ENCODE assay signal across 9 cellular contexts in genomic region chr19:35247526-35248309, GRCh38. TPM values are rescaled to one million over a fixed set of nuclear protein-coding genes. Genes with fewer than 3 reads are reported as not detected.
DNase-seq lines count a peak whose midpoint lies in the region; ATAC-seq and TF ChIP-seq lines count a peak whose summit lies in the region.
"Had no signal": no experiment of that assay in that cellular context is flagged by ENCODE, and none has a peak within 500 bp of the region (broad histone marks: within the 10 kb centered on the region; RNA-seq: fewer than 3 reads in every experiment).

No MANE protein-coding gene starts in this region.

- no peaks in the 10 kb centered on the region for H3K27me3 ChIP-seq in GM06990 (replicated peaks; ENCODE audit: control insufficient read depth, insufficient read depth, low read length)

- peak overlapping the region; percentile 98 for H3K27ac ChIP-seq in HEK293 (ENCODE audit: extremely low read depth, low read depth, low read length)
- H3K27ac ChIP-seq: SJSA1 had no signal

- peak overlapping the region; percentile 53 for H3K4me3 Mint-ChIP-seq in osteocyte (ENCODE audit: unreplicated experiment)

- CTCF ChIA-PET in HEK293 (lab: Yijun Ruan, JAX) = interaction anchor here (0.6 to 1.5 kb wide), 7 partner anchors 27 to 456 kb away, joined by 3 to 5 read pairs (median 4); no protein-coding TSS in a partner anchor

- H3K36me3 ChIP-seq in GM06990 (ENCODE audit: control insufficient read depth, insufficient read depth, low read length) (no peaks in the 10 kb centered on the region; the same call in 1 of the 2 replicates), HEK293 (ENCODE audit: control insufficient read depth in 2 of 2, insufficient read depth in 1 of 2, low read length in 2 of 2) (peaks cover 23 to 31% of the 10 kb centered on the region in 2 experiments)
- H3K36me3 ChIP-seq: SJSA1 had no signal

- H3K27ac Mint-ChIP-seq in osteocyte (ENCODE audit: unreplicated experiment) = no peak overlapping the region

- ATAC-seq in GM18858 (IDR thresholded peaks at IDR 0.05; ENCODE audit: unreplicated experiment) = no peak

- peak; percentile 68 for TF ChIP-seq CTCF in GM06990 (IDR thresholded peaks at IDR 0.05; ENCODE audit: insufficient read depth, low read length, poor library complexity, severe bottlenecking)
- TF ChIP-seq CTCF in HEK293 (tag by site-specific recombination; IDR thresholded peaks at IDR 0.05) = peak; percentile 95
- TF ChIP-seq CTCF in fibroblast of villous mesenchyme (IDR thresholded peaks at IDR 0.05; ENCODE audit: insufficient read depth, low read depth, low read length) = peak; percentile 7
- no peak for TF ChIP-seq CTCF in osteocyte (IDR thresholded peaks at IDR 0.05)

- H3K36me3 Mint-ChIP-seq in osteocyte (ENCODE audit: unreplicated experiment) = no peaks in the 10 kb centered on the region

- H3K27me3 Mint-ChIP-seq in osteocyte (ENCODE audit: unreplicated experiment) = peaks cover 73% of the 10 kb centered on the region

- H3K4me1 ChIP-seq in HEK293 (ENCODE audit: control insufficient read depth, insufficient read depth, low read length) = peaks cover 9% of the 10 kb centered on the region
- H3K4me1 ChIP-seq: SJSA1 had no signal

- H3K9me3 ChIP-seq in HEK293 (ENCODE audit: control insufficient read depth, insufficient read depth, low read depth, low read length) = no peaks in the 10 kb centered on the region; the same call in 1 of the 2 replicates
- H3K9me3 ChIP-seq: SJSA1 had no signal

- H3K4me1 Mint-ChIP-seq in osteocyte (ENCODE audit: unreplicated experiment) = peaks cover 5% of the 10 kb centered on the region

- H3K4me3 ChIP-seq in GM06990 (replicated peaks; ENCODE audit: low read depth, low read length) = peak overlapping the region; percentile 74
- peak overlapping the region; percentile 63 for H3K4me3 ChIP-seq in HEK293 (ENCODE audit: low read depth, low read length)
- no peak overlapping the region for H3K4me3 ChIP-seq in fibroblast of villous mesenchyme (ENCODE audit: low read depth, low read length)
- H3K4me3 ChIP-seq: SJSA1 had no signal

- DNase-seq in GM06990 (ENCODE audit: extremely low read depth, insufficient read length) = peak; percentile 88
- DNase-seq in NCI-H2081 treated with DMSO at 0.1 percent for 48 hours (lab: John Stamatoyannopoulos, UW) = peak; percentile 26
- DNase-seq in activated CD8-positive, alpha-beta memory T cell treated with anti-CD3 and anti-CD28 coated beads, Interleukin-2, amount 50 U/mL, for 48 hours = peak; percentile 78
- no peak for DNase-seq in fibroblast of villous mesenchyme (ENCODE audit: low read depth)
- peak; percentile 72 for DNase-seq in osteocyte (ENCODE audit: extremely low spot score, unreplicated experiment)
- no peak for DNase-seq in hippocampal formation (lab: John Stamatoyannopoulos, UW)

- H3K9me3 Mint-ChIP-seq in osteocyte (ENCODE audit: unreplicated experiment) = peaks cover 6% of the 10 kb centered on the region

- POLR2A ChIA-PET in HEK293 (lab: Yijun Ruan, JAX) = interaction anchor here (0.9 to 1.0 kb wide), 2 partner anchors 11 to 106 kb away, joined by 4 read pairs; no protein-coding TSS in a partner anchor

TF ChIP-seq in HEK293, 187 proteins besides CTCF, POLR2A, EP300 and RAD21 (continues in another document):
- TF ChIP-seq ZBTB20 (tag by site-specific recombination; IDR thresholded peaks at IDR 0.05) (peak; percentile 98), ZNF623 (tag by site-specific recombination; IDR thresholded peaks at IDR 0.05) (0 out of 2 replicates have a peak, but pooled peaks have one; percentile 16), EGR2 (tag by site-specific recombination; IDR thresholded peaks at IDR 0.05; ENCODE audit: low read depth) (peak; percentile 87), ZNF777 (tag by site-specific recombination; IDR thresholded peaks at IDR 0.05; ENCODE audit: borderline replicate concordance) (peak; percentile 50; the same call in 1 of the 2 replicates), ZNF426 (tag by site-specific recombination; IDR thresholded peaks at IDR 0.05) (no peak), SALL2 (tag by site-specific recombination; IDR thresholded peaks at IDR 0.05; ENCODE audit: borderline replicate concordance) (no peak), ZNF398 (tag by site-specific recombination; IDR thresholded peaks at IDR 0.05) (peak; percentile 82), ZNF341 (tag by site-specific recombination; IDR thresholded peaks at IDR 0.05; ENCODE audit: low read depth) (peak; percentile 94), GLIS2 (tag by site-specific recombination; IDR thresholded peaks at IDR 0.05) (no peak), ZNF394 (tag by site-specific recombination; IDR thresholded peaks at IDR 0.05; ENCODE audit: borderline replicate concordance) (peak; percentile 36), ZBTB7A (tag by site-specific recombination; IDR thresholded peaks at IDR 0.05; ENCODE audit: low read depth) (no peak; the same call in 1 of the 2 replicates), INSM2 (tag by site-specific recombination; IDR thresholded peaks at IDR 0.05) (no peak; the same call in 1 of the 2 replicates), ZXDB (tag by site-specific recombination; IDR thresholded peaks at IDR 0.05) (0 out of 2 replicates have a peak, but pooled peaks have one; percentile 96), ZNF692 (tag by site-specific recombination; IDR thresholded peaks at IDR 0.05) (peak; percentile 93), ZNF184 (tag by site-specific recombination; IDR thresholded peaks at IDR 0.05) (0 out of 2 replicates have a peak, but pooled peaks have one; percentile 84), ZNF449 (tag by site-specific recombination; IDR thresholded peaks at IDR 0.05) (peak; percentile 85), GLI4 (tag by site-specific recombination; IDR thresholded peaks at IDR 0.05) (no peak), ZEB2 (tag by site-specific recombination; IDR thresholded peaks at IDR 0.05) (peak; percentile 56; the same call in 1 of the 2 replicates), ZFHX2 (tag by site-specific recombination; conservative IDR thresholded peaks at IDR 0.05) (peak; percentile 91), YY1 (tag by site-specific recombination; IDR thresholded peaks at IDR 0.05) (peak; percentile 55; the same call in 1 of the 2 replicates), HOXC10 (CRISPR knock-in tag; IDR thresholded peaks at IDR 0.05) (no peak)

RNA-seq across cellular contexts. Expression of gene LSR, which starts 1.1 kb away (rescaled TPM):
- 0.86 and 1.6 TPM in 2 replicates for total RNA-seq in fibroblast of villous mesenchyme
- 0.29 and 0.83 TPM in 2 replicates for total RNA-seq in osteocyte

RNA-seq across cellular contexts. Expression of gene FAM187B, which starts 19.2 kb away (rescaled TPM):
- total RNA-seq in fibroblast of villous mesenchyme = not detected in 2 replicates
- not detected in 2 replicates for total RNA-seq in osteocyte
- total RNA-seq: SJSA1 had no signal

RNA-seq across cellular contexts. Expression of gene USF2, which starts 21.0 kb away (rescaled TPM):
- 50.1 and 58.3 TPM in 2 replicates for total RNA-seq in fibroblast of villous mesenchyme
- total RNA-seq in osteocyte = 112 and 115 TPM in 2 replicates

RNA-seq across cellular contexts. Expression of gene HAMP, which starts 34.6 kb away (rescaled TPM):
- total RNA-seq in fibroblast of villous mesenchyme = not detected in 2 replicates
- 0.68 TPM in 1 of 2 replicates, not detected in the other for total RNA-seq in osteocyte
- total RNA-seq: SJSA1 had no signal

RNA-seq across cellular contexts. Expression of gene MAG, which starts 44.2 kb away (rescaled TPM):
- total RNA-seq in fibroblast of villous mesenchyme = not detected in 2 replicates
- not detected in 2 replicates for total RNA-seq in osteocyte

Comparison
In these comparisons a context has a peak if more than half of its experiments do, and no peak if none do; other contexts are left out.
1. DNase-seq: peak in GM06990 (single experiment), NCI-H2081 treated with DMSO at 0.1 percent for 48 hours (single experiment), activated CD8-positive, alpha-beta memory T cell treated with anti-CD3 and anti-CD28 coated beads, Interleukin-2, amount 50 U/mL, for 48 hours (single experiment) and osteocyte (single experiment); none in fibroblast of villous mesenchyme (single experiment) and hippocampal formation (0 of 2).